In genomic region chr9:131774636-131775035, GRCh38 we compare ENCODE assay signal across 14 cellular contexts.
"Had no signal": no experiment of that assay in that cellular context is flagged by ENCODE, and none has a peak within 500 bp of the region (broad histone marks: within the 10 kb centered on the region; RNA-seq: fewer than 3 reads in every experiment).

No MANE protein-coding gene starts in this region.

- H3K27me3 ChIP-seq: body of pancreas had no signal

- H3K4me1 ChIP-seq: adrenal gland, body of pancreas had no signal

- FAIRE-seq: frontal cortex, TTC549 had no signal

- DNase-seq: activated B cell treated with CpG ODN at 0.5 μM for 24 hours; activated effector memory CD4-positive, alpha-beta T cell treated with anti-CD3 and anti-CD28 coated beads, Interleukin-2, amount 50 U/mL, for 16 hours; dorsolateral prefrontal cortex; effector memory CD4-positive, alpha-beta T cell; hippocampal formation; T-helper 9 cell had no signal

- H3K36me3 ChIP-seq: adrenal gland had no signal

- H3K27ac ChIP-seq: adrenal gland, body of pancreas, coronary artery, dorsolateral prefrontal cortex, VCaP had no signal

- ATAC-seq: activated CD4-positive, CD25-positive, alpha-beta regulatory T cell treated with anti-CD3 and anti-CD28 coated beads, Interleukin-2, amount 50 U/mL, for 24 hours; activated naive CD8-positive, alpha-beta T cell treated with anti-CD3 and anti-CD28 coated beads, Interleukin-2, amount 50 U/mL, for 24 hours had no signal

- H3K4me3 ChIP-seq: adrenal gland, body of pancreas, coronary artery, dorsolateral prefrontal cortex had no signal

- H3K9me3 ChIP-seq: adrenal gland, body of pancreas had no signal
